Comparison of ENCODE assay signal across 1 cellular context in the genomic region with DNA sequence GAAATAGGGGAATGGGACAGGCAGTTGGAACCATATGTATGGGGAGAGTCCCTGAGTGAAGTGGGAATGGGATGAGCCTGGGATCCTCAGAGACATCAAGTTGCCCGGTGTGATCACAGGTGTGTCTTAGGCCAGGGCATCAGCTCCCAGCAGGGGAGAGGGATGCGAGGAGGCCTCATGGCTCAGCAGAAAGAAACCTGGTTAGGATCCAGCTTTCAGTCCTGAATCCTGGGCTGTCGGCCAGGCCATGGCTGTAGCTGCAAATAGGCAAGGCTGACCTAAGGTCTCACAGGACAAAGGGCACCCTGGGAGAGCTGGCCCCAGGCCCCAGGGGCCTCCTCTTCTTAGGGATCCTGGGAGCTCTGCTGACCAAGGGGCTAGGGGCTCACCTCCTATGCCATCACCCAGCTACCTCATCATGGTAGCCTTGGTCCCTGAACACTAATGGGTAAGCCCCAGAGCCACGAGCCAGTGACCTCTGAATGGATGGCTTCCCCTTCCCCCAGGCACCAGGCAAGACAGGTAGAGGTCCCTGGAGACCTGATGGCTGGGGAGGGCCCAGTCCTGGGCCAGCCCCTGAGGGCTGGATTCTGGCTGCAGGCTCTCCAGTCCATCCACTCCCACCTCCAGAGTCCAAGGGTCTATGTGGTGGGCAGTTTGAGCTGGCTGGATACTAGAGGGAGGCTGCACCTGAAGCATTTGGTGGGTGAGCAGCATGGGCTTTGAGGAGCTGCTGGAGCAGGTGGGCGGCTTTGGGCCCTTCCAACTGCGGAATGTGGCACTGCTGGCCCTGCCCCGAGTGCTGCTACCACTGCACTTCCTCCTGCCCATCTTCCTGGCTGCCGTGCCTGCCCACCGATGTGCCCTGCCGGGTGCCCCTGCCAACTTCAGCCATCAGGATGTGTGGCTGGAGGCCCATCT.
A peak's percentile ranks its signal among the peaks of the same experiment; 100 is the strongest.
TF ChIP-seq lines count a peak whose summit lies in the region.

A gene with protein sequence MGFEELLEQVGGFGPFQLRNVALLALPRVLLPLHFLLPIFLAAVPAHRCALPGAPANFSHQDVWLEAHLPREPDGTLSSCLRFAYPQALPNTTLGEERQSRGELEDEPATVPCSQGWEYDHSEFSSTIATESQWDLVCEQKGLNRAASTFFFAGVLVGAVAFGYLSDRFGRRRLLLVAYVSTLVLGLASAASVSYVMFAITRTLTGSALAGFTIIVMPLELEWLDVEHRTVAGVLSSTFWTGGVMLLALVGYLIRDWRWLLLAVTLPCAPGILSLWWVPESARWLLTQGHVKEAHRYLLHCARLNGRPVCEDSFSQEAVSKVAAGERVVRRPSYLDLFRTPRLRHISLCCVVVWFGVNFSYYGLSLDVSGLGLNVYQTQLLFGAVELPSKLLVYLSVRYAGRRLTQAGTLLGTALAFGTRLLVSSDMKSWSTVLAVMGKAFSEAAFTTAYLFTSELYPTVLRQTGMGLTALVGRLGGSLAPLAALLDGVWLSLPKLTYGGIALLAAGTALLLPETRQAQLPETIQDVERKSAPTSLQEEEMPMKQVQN (plus strand): TSS at position 617 of the 921 bp plus-strand sequence. CDS start 99 bp downstream, at position 716.

TF ChIP-seq in HepG2, 621 proteins besides CTCF, POLR2A, EP300 and RAD21 (continued from another document and continues in another):
- TF ChIP-seq, protein P1, sequence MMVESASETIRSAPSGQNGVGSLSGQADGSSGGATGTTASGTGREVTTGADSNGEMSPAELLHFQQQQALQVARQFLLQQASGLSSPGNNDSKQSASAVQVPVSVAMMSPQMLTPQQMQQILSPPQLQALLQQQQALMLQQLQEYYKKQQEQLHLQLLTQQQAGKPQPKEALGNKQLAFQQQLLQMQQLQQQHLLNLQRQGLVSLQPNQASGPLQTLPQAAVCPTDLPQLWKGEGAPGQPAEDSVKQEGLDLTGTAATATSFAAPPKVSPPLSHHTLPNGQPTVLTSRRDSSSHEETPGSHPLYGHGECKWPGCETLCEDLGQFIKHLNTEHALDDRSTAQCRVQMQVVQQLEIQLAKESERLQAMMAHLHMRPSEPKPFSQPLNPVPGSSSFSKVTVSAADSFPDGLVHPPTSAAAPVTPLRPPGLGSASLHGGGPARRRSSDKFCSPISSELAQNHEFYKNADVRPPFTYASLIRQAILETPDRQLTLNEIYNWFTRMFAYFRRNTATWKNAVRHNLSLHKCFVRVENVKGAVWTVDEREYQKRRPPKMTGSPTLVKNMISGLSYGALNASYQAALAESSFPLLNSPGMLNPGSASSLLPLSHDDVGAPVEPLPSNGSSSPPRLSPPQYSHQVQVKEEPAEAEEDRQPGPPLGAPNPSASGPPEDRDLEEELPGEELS (CRISPR knock-in tag; IDR thresholded peaks at IDR 0.05): 0 out of 2 replicates have a peak, but pooled peaks have one; percentile 29
- TF ChIP-seq, protein P2, sequence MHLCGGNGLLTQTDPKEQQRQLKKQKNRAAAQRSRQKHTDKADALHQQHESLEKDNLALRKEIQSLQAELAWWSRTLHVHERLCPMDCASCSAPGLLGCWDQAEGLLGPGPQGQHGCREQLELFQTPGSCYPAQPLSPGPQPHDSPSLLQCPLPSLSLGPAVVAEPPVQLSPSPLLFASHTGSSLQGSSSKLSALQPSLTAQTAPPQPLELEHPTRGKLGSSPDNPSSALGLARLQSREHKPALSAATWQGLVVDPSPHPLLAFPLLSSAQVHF (CRISPR knock-in tag; IDR thresholded peaks at IDR 0.05): no peak
- TF ChIP-seq ZFP1 (CRISPR knock-in tag; IDR thresholded peaks at IDR 0.05) (no peak), U2AF2 (IDR thresholded peaks at IDR 0.05; ENCODE audit: low read depth, low read length) (no peak), NFE2 (CRISPR knock-in tag; IDR thresholded peaks at IDR 0.05) (no peak), ZNF879 (CRISPR knock-in tag; IDR thresholded peaks at IDR 0.05) (no peak), ZFP90 (CRISPR knock-in tag; IDR thresholded peaks at IDR 0.05; ENCODE audit: borderline replicate concordance) (0 out of 2 replicates have a peak, but pooled peaks have one; percentile 17), ZNF20 (CRISPR knock-in tag; IDR thresholded peaks at IDR 0.05) (no peak), ZNF629 (CRISPR knock-in tag; conservative IDR thresholded peaks at IDR 0.05) (no peak), TBX2 (CRISPR knock-in tag; IDR thresholded peaks at IDR 0.05; ENCODE audit: borderline replicate concordance) (no peak), HDAC2 (CRISPR knock-in tag; IDR thresholded peaks at IDR 0.05) (0 out of 2 replicates have a peak, but pooled peaks have one; percentile 43), ZMYM4 (CRISPR knock-in tag; IDR thresholded peaks at IDR 0.05) (peak; percentile 43; the same call in 1 of the 2 replicates), POLR2AphosphoS2 (IDR thresholded peaks at IDR 0.05; ENCODE audit: low read depth, low read length) (no peak), ZNF329 (CRISPR knock-in tag; IDR thresholded peaks at IDR 0.05; ENCODE audit: low read depth) (0 out of 2 replicates have a peak, but pooled peaks have one; percentile 52), CBX5 (CRISPR knock-in tag; IDR thresholded peaks at IDR 0.05; ENCODE audit: borderline replicate concordance) (no peak), ZFP36L1 (CRISPR knock-in tag; IDR thresholded peaks at IDR 0.05) (0 out of 2 replicates have a peak, but pooled peaks have one; percentile 2), ZFP82 (CRISPR knock-in tag; IDR thresholded peaks at IDR 0.05; ENCODE audit: borderline replicate concordance) (no peak), HNRNPK (IDR thresholded peaks at IDR 0.05; ENCODE audit: low read depth, low read length, poor library complexity, severe bottlenecking) (no peak), TOE1 (CRISPR knock-in tag; IDR thresholded peaks at IDR 0.05) (no peak), POGZ (CRISPR knock-in tag; IDR thresholded peaks at IDR 0.05) (no peak), THAP11 (CRISPR knock-in tag; IDR thresholded peaks at IDR 0.05) (no peak), SMAD3 (CRISPR knock-in tag; IDR thresholded peaks at IDR 0.05) (0 out of 2 replicates have a peak, but pooled peaks have one; percentile 67), HNRNPUL1 (IDR thresholded peaks at IDR 0.05; ENCODE audit: low read depth, low read length) (no peak), ZNF138 (CRISPR knock-in tag; IDR thresholded peaks at IDR 0.05; ENCODE audit: low read depth) (no peak), ZNF510 (CRISPR knock-in tag; IDR thresholded peaks at IDR 0.05; ENCODE audit: low read depth) (no peak), ZNF782 (CRISPR knock-in tag; IDR thresholded peaks at IDR 0.05; ENCODE audit: borderline replicate concordance) (0 out of 2 replicates have a peak, but pooled peaks have one; percentile 87), PHF8 (CRISPR knock-in tag; IDR thresholded peaks at IDR 0.05) (peak; percentile 38; the same call in 1 of the 2 replicates), CAMTA2 (CRISPR knock-in tag; IDR thresholded peaks at IDR 0.05; ENCODE audit: borderline replicate concordance) (no peak), RORA (CRISPR knock-in tag; IDR thresholded peaks at IDR 0.05) (no peak), ZNF776 (CRISPR knock-in tag; IDR thresholded peaks at IDR 0.05) (no peak), CCAR2 (optimal IDR thresholded peaks at IDR 0.05; ENCODE audit: low read depth, low read length) (no peak), ZNF382 (CRISPR knock-in tag; IDR thresholded peaks at IDR 0.05; ENCODE audit: borderline replicate concordance) (no peak), YEATS2 (CRISPR knock-in tag; IDR thresholded peaks at IDR 0.05; ENCODE audit: borderline replicate concordance) (no peak)
- TF ChIP-seq, protein P3, sequence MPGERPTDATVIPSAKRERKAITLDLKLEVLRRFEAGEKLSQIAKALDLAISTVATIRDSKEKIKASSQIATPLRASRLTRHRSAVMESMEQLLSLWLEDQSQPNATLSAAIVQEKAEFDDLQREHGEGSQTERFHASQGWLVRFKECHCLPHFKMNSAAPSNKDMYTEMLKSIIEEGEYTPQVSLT (CRISPR knock-in tag; IDR thresholded peaks at IDR 0.05; ENCODE audit: borderline replicate concordance, low read depth): no peak
- TF ChIP-seq, protein P4, sequence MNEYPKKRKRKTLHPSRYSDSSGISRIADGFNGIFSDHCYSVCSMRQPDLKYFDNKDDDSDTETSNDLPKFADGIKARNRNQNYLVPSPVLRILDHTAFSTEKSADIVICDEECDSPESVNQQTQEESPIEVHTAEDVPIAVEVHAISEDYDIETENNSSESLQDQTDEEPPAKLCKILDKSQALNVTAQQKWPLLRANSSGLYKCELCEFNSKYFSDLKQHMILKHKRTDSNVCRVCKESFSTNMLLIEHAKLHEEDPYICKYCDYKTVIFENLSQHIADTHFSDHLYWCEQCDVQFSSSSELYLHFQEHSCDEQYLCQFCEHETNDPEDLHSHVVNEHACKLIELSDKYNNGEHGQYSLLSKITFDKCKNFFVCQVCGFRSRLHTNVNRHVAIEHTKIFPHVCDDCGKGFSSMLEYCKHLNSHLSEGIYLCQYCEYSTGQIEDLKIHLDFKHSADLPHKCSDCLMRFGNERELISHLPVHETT (CRISPR knock-in tag; conservative IDR thresholded peaks at IDR 0.05): no peak
- TF ChIP-seq, protein P5, sequence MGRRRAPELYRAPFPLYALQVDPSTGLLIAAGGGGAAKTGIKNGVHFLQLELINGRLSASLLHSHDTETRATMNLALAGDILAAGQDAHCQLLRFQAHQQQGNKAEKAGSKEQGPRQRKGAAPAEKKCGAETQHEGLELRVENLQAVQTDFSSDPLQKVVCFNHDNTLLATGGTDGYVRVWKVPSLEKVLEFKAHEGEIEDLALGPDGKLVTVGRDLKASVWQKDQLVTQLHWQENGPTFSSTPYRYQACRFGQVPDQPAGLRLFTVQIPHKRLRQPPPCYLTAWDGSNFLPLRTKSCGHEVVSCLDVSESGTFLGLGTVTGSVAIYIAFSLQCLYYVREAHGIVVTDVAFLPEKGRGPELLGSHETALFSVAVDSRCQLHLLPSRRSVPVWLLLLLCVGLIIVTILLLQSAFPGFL (CRISPR knock-in tag; IDR thresholded peaks at IDR 0.05): no peak
- TF ChIP-seq, protein P6, sequence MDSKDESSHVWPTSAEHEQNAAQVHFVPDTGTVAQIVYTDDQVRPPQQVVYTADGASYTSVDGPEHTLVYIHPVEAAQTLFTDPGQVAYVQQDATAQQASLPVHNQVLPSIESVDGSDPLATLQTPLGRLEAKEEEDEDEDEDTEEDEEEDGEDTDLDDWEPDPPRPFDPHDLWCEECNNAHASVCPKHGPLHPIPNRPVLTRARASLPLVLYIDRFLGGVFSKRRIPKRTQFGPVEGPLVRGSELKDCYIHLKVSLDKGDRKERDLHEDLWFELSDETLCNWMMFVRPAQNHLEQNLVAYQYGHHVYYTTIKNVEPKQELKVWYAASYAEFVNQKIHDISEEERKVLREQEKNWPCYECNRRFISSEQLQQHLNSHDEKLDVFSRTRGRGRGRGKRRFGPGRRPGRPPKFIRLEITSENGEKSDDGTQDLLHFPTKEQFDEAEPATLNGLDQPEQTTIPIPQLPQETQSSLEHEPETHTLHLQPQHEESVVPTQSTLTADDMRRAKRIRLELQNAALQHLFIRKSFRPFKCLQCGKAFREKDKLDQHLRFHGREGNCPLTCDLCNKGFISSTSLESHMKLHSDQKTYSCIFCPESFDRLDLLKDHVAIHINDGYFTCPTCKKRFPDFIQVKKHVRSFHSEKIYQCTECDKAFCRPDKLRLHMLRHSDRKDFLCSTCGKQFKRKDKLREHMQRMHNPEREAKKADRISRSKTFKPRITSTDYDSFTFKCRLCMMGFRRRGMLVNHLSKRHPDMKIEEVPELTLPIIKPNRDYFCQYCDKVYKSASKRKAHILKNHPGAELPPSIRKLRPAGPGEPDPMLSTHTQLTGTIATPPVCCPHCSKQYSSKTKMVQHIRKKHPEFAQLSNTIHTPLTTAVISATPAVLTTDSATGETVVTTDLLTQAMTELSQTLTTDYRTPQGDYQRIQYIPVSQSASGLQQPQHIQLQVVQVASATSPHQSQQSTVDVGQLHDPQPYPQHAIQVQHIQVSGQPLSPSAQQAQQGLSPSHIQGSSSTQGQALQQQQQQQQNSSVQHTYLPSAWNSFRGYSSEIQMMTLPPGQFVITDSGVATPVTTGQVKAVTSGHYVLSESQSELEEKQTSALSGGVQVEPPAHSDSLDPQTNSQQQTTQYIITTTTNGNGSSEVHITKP (CRISPR knock-in tag; IDR thresholded peaks at IDR 0.05; ENCODE audit: low read depth): no peak
- TF ChIP-seq, protein P7, sequence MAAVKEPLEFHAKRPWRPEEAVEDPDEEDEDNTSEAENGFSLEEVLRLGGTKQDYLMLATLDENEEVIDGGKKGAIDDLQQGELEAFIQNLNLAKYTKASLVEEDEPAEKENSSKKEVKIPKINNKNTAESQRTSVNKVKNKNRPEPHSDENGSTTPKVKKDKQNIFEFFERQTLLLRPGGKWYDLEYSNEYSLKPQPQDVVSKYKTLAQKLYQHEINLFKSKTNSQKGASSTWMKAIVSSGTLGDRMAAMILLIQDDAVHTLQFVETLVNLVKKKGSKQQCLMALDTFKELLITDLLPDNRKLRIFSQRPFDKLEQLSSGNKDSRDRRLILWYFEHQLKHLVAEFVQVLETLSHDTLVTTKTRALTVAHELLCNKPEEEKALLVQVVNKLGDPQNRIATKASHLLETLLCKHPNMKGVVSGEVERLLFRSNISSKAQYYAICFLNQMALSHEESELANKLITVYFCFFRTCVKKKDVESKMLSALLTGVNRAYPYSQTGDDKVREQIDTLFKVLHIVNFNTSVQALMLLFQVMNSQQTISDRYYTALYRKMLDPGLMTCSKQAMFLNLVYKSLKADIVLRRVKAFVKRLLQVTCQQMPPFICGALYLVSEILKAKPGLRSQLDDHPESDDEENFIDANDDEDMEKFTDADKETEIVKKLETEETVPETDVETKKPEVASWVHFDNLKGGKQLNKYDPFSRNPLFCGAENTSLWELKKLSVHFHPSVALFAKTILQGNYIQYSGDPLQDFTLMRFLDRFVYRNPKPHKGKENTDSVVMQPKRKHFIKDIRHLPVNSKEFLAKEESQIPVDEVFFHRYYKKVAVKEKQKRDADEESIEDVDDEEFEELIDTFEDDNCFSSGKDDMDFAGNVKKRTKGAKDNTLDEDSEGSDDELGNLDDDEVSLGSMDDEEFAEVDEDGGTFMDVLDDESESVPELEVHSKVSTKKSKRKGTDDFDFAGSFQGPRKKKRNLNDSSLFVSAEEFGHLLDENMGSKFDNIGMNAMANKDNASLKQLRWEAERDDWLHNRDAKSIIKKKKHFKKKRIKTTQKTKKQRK (IDR thresholded peaks at IDR 0.05; ENCODE audit: low read length): no peak
- TF ChIP-seq, protein P8, sequence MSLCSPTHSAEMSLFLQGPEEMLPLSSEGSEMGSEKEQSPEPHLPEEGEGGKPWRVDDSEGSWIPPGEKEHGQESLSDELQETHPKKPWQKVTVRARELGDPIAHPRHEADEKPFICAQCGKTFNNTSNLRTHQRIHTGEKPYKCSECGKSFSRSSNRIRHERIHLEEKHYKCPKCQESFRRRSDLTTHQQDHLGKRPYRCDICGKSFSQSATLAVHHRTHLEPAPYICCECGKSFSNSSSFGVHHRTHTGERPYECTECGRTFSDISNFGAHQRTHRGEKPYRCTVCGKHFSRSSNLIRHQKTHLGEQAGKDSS (CRISPR knock-in tag; IDR thresholded peaks at IDR 0.05; ENCODE audit: borderline replicate concordance, low read depth): peak; percentile 41; the same call in 1 of the 2 replicates
- TF ChIP-seq, protein P9, sequence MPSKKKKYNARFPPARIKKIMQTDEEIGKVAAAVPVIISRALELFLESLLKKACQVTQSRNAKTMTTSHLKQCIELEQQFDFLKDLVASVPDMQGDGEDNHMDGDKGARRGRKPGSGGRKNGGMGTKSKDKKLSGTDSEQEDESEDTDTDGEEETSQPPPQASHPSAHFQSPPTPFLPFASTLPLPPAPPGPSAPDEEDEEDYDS (CRISPR knock-in tag; IDR thresholded peaks at IDR 0.05): peak; percentile 28; the same call in 1 of the 2 replicates
- TF ChIP-seq, protein P10, sequence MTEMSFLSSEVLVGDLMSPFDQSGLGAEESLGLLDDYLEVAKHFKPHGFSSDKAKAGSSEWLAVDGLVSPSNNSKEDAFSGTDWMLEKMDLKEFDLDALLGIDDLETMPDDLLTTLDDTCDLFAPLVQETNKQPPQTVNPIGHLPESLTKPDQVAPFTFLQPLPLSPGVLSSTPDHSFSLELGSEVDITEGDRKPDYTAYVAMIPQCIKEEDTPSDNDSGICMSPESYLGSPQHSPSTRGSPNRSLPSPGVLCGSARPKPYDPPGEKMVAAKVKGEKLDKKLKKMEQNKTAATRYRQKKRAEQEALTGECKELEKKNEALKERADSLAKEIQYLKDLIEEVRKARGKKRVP (CRISPR knock-in tag; IDR thresholded peaks at IDR 0.05): no peak
